8 cellular contexts compared by ENCODE assay signal in genomic region chr17:1730345-1731193, GRCh38. TPM values are rescaled to one million over a fixed set of nuclear protein-coding genes. Genes with fewer than 3 reads are reported as not detected.
DNase-seq lines count a peak whose midpoint lies in the region; ATAC-seq, FAIRE-seq and TF ChIP-seq lines count a peak whose summit lies in the region.

No MANE protein-coding gene starts in this region.

- no peaks in the 10 kb centered on the region for H3K9me3 ChIP-seq in subcutaneous abdominal adipose tissue (ENCODE audit: control insufficient read depth in 5 of 5, low read length in 5 of 5)

- TF ChIP-seq CTCF in MCF 10A (IDR thresholded peaks at IDR 0.05; ENCODE audit: unreplicated experiment): no peak

- no peaks in the 10 kb centered on the region for H3K9me3 Mint-ChIP-seq in MCF 10A (ENCODE audit: unreplicated experiment)

- H3K4me1 ChIP-seq in subcutaneous abdominal adipose tissue (ENCODE audit: control insufficient read depth in 5 of 5, insufficient read depth in 5 of 5, low read length in 5 of 5): peaks cover under 1 to 54% (median 45%) of the 10 kb centered on the region in 5 donors

- H3K4me3 ChIP-seq in subcutaneous abdominal adipose tissue (ENCODE audit: low read depth in 1 of 5, low read length in 5 of 5): peak overlapping the region in 3 of 5 donors; percentile 2 to 44 (median 26)

- peaks cover 51% of the 10 kb centered on the region for H3K36me3 Mint-ChIP-seq in MCF 10A (ENCODE audit: insufficient read depth, unreplicated experiment)

- peak overlapping the region; percentile 26 to 80 (median 62) for H3K9ac ChIP-seq in subcutaneous abdominal adipose tissue (ENCODE audit: low read length in 5 of 5)

- intact Hi-C loops in MCF 10A (cut with micrococcal nuclease): loop anchor here (2.0 kb wide), 1 partner anchor 54 kb away; no protein-coding TSS in a partner anchor

- no TSS peak for BruUV-seq in MCF 10A (replicated peaks; lab: Mats Ljungman, UMichigan)

- ATAC-seq in HG02759 (IDR thresholded peaks at IDR 0.05; ENCODE audit: unreplicated experiment): no peak
- no peak for ATAC-seq in GM18873 (IDR thresholded peaks at IDR 0.05; ENCODE audit: low FRiP score, unreplicated experiment)

- peak; percentile 36 for FAIRE-seq in HTR-8/SVneo (lab: Jason Lieb, UNC)

- peak overlapping the region; percentile 81 for H3K27ac ChIP-seq in subcutaneous abdominal adipose tissue (ENCODE audit: low read depth, low read length)

- POLR2A ChIA-PET in MCF 10A (lab: Yijun Ruan, JAX): interaction anchor here (1.1 to 5.2 kb wide), 7 partner anchors 14 to 53 kb away, joined by 3 to 26 read pairs (median 4); no protein-coding TSS in a partner anchor

- peaks cover 0 to 73% (median 57%) of the 10 kb centered on the region in 5 donors for H3K36me3 ChIP-seq in subcutaneous abdominal adipose tissue (ENCODE audit: control insufficient read depth in 5 of 5, insufficient read depth in 5 of 5, low read length in 5 of 5)

- no peaks in the 10 kb centered on the region for H3K27me3 Mint-ChIP-seq in MCF 10A (ENCODE audit: insufficient read depth, unreplicated experiment)

- no peaks in the 10 kb centered on the region for H3K27me3 ChIP-seq in subcutaneous abdominal adipose tissue (ENCODE audit: control insufficient read depth in 5 of 5, insufficient read depth in 4 of 5, low read length in 5 of 5)

- H3K4me1 Mint-ChIP-seq in MCF 10A (ENCODE audit: insufficient read depth, unreplicated experiment): peaks cover 25% of the 10 kb centered on the region

- H3K27ac Mint-ChIP-seq in MCF 10A (ENCODE audit: low read depth, unreplicated experiment): peak overlapping the region; percentile 81

- CTCF ChIA-PET in MCF 10A (lab: Yijun Ruan, JAX): interaction anchor here (0.7 to 5.2 kb wide), 6 partner anchors 10 to 152 kb away, joined by 3 to 23 read pairs (median 4); no protein-coding TSS in a partner anchor

- DNase-seq in HTR-8/SVneo (ENCODE audit: insufficient read length, low spot score): no peak
- DNase-seq in MCF 10A (ENCODE audit: unreplicated experiment): peak; percentile 70
- peak; percentile 68 for DNase-seq in left kidney (ENCODE audit: low read depth, low spot score)
- no peak for DNase-seq in NCI-H1105 (lab: John Stamatoyannopoulos, UW)
- DNase-seq in midbrain (lab: John Stamatoyannopoulos, UW): no peak

- H3K4me3 Mint-ChIP-seq in MCF 10A (ENCODE audit: unreplicated experiment): peak overlapping the region; percentile 47

RNA-seq across cellular contexts. Expression of gene WDR81, which starts 6.1 kb away (rescaled TPM):
- total RNA-seq in MCF 10A (2022): 17.4 and 19.4 TPM in 2 replicates

RNA-seq across cellular contexts. Expression of gene SERPINF2, which starts 12.1 kb away (rescaled TPM):
- 0.56 and 0.66 TPM in 2 replicates for total RNA-seq in MCF 10A (2022)

RNA-seq across cellular contexts. Expression of gene TLCD2, which starts 20.4 kb away (rescaled TPM):
- total RNA-seq in MCF 10A (2022): 2.5 and 4.0 TPM in 2 replicates

RNA-seq across cellular contexts. Expression of gene SERPINF1, which starts 31.3 kb away (rescaled TPM):
- total RNA-seq in MCF 10A (2022): 1.8 TPM in 1 of 2 replicates, not detected in the other

RNA-seq across cellular contexts. Expression of gene PRPF8, which starts 45.9 kb away (rescaled TPM):
- 239 and 261 TPM in 2 replicates for total RNA-seq in MCF 10A (2022)

Comparison
In these comparisons a context has a peak if more than half of its experiments do, and no peak if none do; other contexts are left out.
1. DNase-seq: peak in MCF 10A (single experiment) and left kidney (single experiment); none in HTR-8/SVneo (single experiment), NCI-H1105 (single experiment) and midbrain (single experiment).